ENCODE assay signal across 9 cellular contexts in the genomic region with DNA sequence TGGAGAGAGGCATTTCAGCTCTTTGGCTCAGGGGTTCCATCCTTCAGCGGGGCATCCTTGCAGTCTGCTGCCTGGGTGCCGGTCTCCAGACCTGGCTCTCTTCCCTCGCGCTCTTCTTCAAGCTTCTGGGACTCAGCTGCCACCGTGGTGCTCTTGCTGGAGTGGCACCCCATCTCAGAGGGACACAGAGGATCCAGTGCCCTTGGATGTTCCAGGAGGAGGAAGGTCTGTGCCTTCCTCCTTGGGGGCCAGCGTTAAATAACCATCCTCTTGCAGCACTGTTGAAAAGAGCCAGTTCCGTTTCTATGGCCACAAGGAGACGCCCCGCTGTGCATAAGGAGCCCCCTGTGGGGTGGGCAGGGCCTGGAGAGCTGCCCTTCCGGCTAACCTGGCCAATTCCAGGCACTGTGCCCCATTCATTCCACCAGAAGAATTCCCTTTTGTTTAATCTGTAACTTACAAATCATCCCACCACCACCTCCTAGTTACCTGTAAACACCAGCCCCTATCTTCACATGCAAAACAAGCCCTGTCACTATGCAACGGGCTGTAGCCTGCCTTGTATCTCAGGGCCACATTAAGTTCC. TPM values are rescaled to one million over a fixed set of nuclear protein-coding genes. Genes with fewer than 3 reads are reported as not detected.
DNase-seq lines count a peak whose midpoint lies in the region; ATAC-seq and TF ChIP-seq lines count a peak whose summit lies in the region.
"Had no signal": no experiment of that assay in that cellular context is flagged by ENCODE, and none has a peak within 500 bp of the region (broad histone marks: within the 10 kb centered on the region; RNA-seq: fewer than 3 reads in every experiment).

No MANE protein-coding gene starts in this region.

- H3K36me3 Mint-ChIP-seq in brain = no peaks in the 10 kb centered on the region
- no peaks in the 10 kb centered on the region for H3K36me3 Mint-ChIP-seq in activated T-cell treated with anti-CD3 and anti-CD28 coated beads, Interleukin-2, amount 50 U/mL, for 4 hours (ENCODE audit: insufficient read depth)

- peaks cover 0 to 13% (median 4%) of the 10 kb centered on the region in 5 experiments for H3K9me3 Mint-ChIP-seq in brain
- H3K9me3 Mint-ChIP-seq in activated T-cell treated with anti-CD3 and anti-CD28 coated beads, Interleukin-2, amount 50 U/mL, for 4 hours = no peaks in the 10 kb centered on the region

- H3K4me3 Mint-ChIP-seq in brain = peak overlapping the region in 4 of 5 experiments; percentile 28 to 87 (median 80)
- no peak overlapping the region for H3K4me3 Mint-ChIP-seq in activated T-cell treated with anti-CD3 and anti-CD28 coated beads, Interleukin-2, amount 50 U/mL, for 4 hours

- POLR2A ChIA-PET in HEK293 (lab: Yijun Ruan, JAX) = interaction anchor here (1.3 kb wide), 1 partner anchor 47 kb away, joined by 3 read pairs; no protein-coding TSS in a partner anchor

- H3K27me3 Mint-ChIP-seq in brain = peaks cover 54% of the 10 kb centered on the region
- peaks cover 7% of the 10 kb centered on the region for H3K27me3 Mint-ChIP-seq in activated T-cell treated with anti-CD3 and anti-CD28 coated beads, Interleukin-2, amount 50 U/mL, for 4 hours (ENCODE audit: low read depth)

- no peak for ATAC-seq in activated T-cell treated with anti-CD3 and anti-CD28 coated beads, Interleukin-2, amount 50 U/mL, for 4 hours
- ATAC-seq in GM21786 (IDR thresholded peaks at IDR 0.05; ENCODE audit: unreplicated experiment) = no peak

- peaks cover 52% of the 10 kb centered on the region for H3K4me1 Mint-ChIP-seq in brain
- no peaks in the 10 kb centered on the region for H3K4me1 Mint-ChIP-seq in activated T-cell treated with anti-CD3 and anti-CD28 coated beads, Interleukin-2, amount 50 U/mL, for 4 hours (ENCODE audit: low read depth)

- no peaks in the 10 kb centered on the region for H3K9me3 ChIP-seq in HEK293 (ENCODE audit: control insufficient read depth, insufficient read depth, low read depth, low read length)

- H3K4me1 ChIP-seq in HEK293 (ENCODE audit: control insufficient read depth, insufficient read depth, low read length) = no peaks in the 10 kb centered on the region

- H3K27ac Mint-ChIP-seq in brain = peak overlapping the region in 4 of 5 experiments; percentile 30 to 78 (median 64)

- no peaks in the 10 kb centered on the region for H3K36me3 ChIP-seq in HEK293 (ENCODE audit: control insufficient read depth in 2 of 2, insufficient read depth in 1 of 2, low read length in 2 of 2)

- H3K4me3 ChIP-seq in HEK293 (ENCODE audit: low read depth, low read length) (no peak overlapping the region), iPS-11a (ENCODE audit: low read depth, low read length) (peak overlapping the region; percentile 33)

- CTCF ChIA-PET in HEK293 (lab: Yijun Ruan, JAX) = no interaction called here

- peak; percentile 98 for DNase-seq in renal cortical epithelial cell (ENCODE audit: low read depth)
- no peak for DNase-seq in NCI-H2196 treated with DMSO at 0.1 percent for 48 hours (lab: John Stamatoyannopoulos, UW; ENCODE audit: unreplicated experiment)
- no peak for DNase-seq in activated T-cell treated with anti-CD3 and anti-CD28 coated beads, Interleukin-2, amount 50 U/mL, for 4 hours
- no peak for DNase-seq in stimulated activated CD4-positive, alpha-beta T cell treated with anti-CD3 and anti-CD28 coated beads, Interleukin-4, amount 100 ng/mL, for 1 hour
- DNase-seq: NCI-H187 treated with DMSO at 0.1 percent for 48 hours had no signal

- H3K27ac ChIP-seq in HEK293 (ENCODE audit: extremely low read depth, low read depth, low read length) = no peak overlapping the region

- TF ChIP-seq CTCF in HEK293 (tag by site-specific recombination; IDR thresholded peaks at IDR 0.05) (no peak), brain (conservative IDR thresholded peaks at IDR 0.05) (no peak)

TF ChIP-seq in HEK293, 187 proteins besides CTCF, POLR2A, EP300 and RAD21:
- no peak for TF ChIP-seq ZNF473 (tag by site-specific recombination; IDR thresholded peaks at IDR 0.05)
- peak; percentile 46; the same call in 1 of the 2 replicates for TF ChIP-seq ZIC2 (tag by site-specific recombination; IDR thresholded peaks at IDR 0.05)

RNA-seq across cellular contexts. Expression of gene CHD9NB, which starts 8.6 kb away (rescaled TPM):
- 0.19 TPM for polyA plus RNA-seq in brain (ENCODE audit: insufficient read depth, low read depth, low replicate concordance)
- 0.52 and 6.6 TPM in 2 replicates for total RNA-seq in renal cortical epithelial cell
- not detected for total RNA-seq in activated T-cell treated with anti-CD3 and anti-CD28 coated beads, Interleukin-2, amount 50 U/mL, for 4 hours

RNA-seq across cellular contexts. Expression of gene CHD9, which starts 10.7 kb away (rescaled TPM):
- 3.7 TPM for polyA plus RNA-seq in brain (ENCODE audit: insufficient read depth, low read depth, low replicate concordance)
- total RNA-seq in renal cortical epithelial cell = 34.7 and 88.7 TPM in 2 replicates
- 10 to 100 TPM; 10.8 to 12.7 (median 11.7) TPM for total RNA-seq in activated T-cell treated with anti-CD3 and anti-CD28 coated beads, Interleukin-2, amount 50 U/mL, for 4 hours
